19 cellular contexts compared by ENCODE assay signal in the genomic region with DNA sequence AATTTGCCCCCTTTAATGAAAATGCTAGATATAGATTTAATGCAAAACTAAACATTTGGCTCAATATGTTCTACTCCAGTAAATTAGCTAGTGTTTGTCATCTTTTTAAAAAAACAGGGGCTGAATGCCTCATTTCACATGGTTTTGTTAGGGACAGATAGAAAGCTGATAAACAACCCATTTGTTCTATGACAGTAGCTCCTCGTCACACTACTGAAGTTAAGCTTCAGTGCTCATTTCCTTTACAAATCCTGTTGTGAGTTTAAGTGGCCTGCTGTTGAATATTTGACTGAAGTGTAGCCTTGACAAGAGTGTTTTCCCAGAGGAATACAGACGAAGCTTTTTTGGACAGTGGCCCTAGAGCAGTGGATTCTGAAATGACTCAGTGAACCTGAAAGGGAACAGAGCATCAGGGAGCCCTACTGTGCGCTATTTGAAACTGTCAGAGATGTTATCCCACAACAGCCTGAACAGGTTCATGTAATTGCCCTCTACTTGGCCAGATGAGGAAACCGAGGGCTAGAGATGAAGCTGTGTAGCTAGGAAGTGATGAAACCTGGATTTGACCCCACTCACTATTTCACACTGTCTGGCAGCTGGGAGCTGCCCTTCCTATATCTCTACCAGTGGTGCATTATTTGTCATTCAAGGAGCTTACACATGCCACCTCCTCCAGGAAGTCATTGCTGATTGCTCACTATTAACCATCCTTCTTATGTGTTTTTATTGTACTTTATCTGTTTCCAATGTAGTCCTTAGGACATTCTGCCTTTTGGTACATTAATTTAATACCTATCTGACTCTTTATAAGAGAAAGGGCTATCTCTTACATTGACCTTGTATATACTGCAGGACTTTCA. TPM values are rescaled to one million over a fixed set of nuclear protein-coding genes. Genes with fewer than 3 reads are reported as not detected.
DNase-seq lines count a peak whose midpoint lies in the region; ATAC-seq and TF ChIP-seq lines count a peak whose summit lies in the region.
"Had no signal": no experiment of that assay in that cellular context is flagged by ENCODE, and none has a peak within 500 bp of the region (broad histone marks: within the 10 kb centered on the region; RNA-seq: fewer than 3 reads in every experiment).

No MANE protein-coding gene starts in this region.

- no peak for TF ChIP-seq POLR2A in vagina (IDR thresholded peaks at IDR 0.05)

- H3K36me3 ChIP-seq in mesenchymal stem cell (ENCODE audit: control insufficient read depth in 1 of 2, insufficient read depth in 2 of 2, low read depth in 1 of 2, low read length in 2 of 2) (no peaks in the 10 kb centered on the region), vagina (no peaks in the 10 kb centered on the region)
- H3K36me3 ChIP-seq: BLaER1 treated with 17β-estradiol and CSF1 and Interleukin-3, amounts not matched to agents 10 nM and 100 nM had no signal

- H3K9ac ChIP-seq in mesenchymal stem cell (ENCODE audit: low read length): no peak overlapping the region
- H3K9ac ChIP-seq: BLaER1 treated with 17β-estradiol and CSF1 and Interleukin-3, amounts not matched to agents 10 nM and 100 nM had no signal

- no peak overlapping the region for H3K4ac ChIP-seq in mesenchymal stem cell (ENCODE audit: low read depth in 1 of 2, low read length in 2 of 2)

- H3K18ac ChIP-seq in mesenchymal stem cell (ENCODE audit: low read depth in 1 of 2, low read length in 2 of 2): no peak overlapping the region

- DNase-seq in DMS153 (lab: John Stamatoyannopoulos, UW) (peak; percentile 9), DMS153 treated with DMSO at 0.1 percent for 48 hours (lab: John Stamatoyannopoulos, UW; ENCODE audit: unreplicated experiment) (no peak), NCI-H128 (lab: John Stamatoyannopoulos, UW; ENCODE audit: unreplicated experiment) (peak; percentile 29), NCI-H345 treated with DMSO at 0.1 percent for 48 hours (lab: John Stamatoyannopoulos, UW; ENCODE audit: unreplicated experiment) (peak; percentile 94), mesenchymal stem cell (peak; percentile 33), vagina (ENCODE audit: extremely low spot score in 2 of 2) (no peak), natural killer cell (no peak), mucosa of gallbladder (ENCODE audit: low spot score) (no peak)
- DNase-seq: activated CD4-positive, CD25-positive, alpha-beta regulatory T cell treated with anti-CD3 and anti-CD28 coated beads, Interleukin-2, amount 50 U/mL, for 72 hours; foreskin keratinocyte; midbrain; MM.1S; NCI-H524; stimulated activated CD4-positive, alpha-beta T cell treated with anti-CD3 and anti-CD28 coated beads, Interleukin-12 subunit alpha, Interleukin-12 subunit beta, amount 100 ng/mL, for 4 hours; T1000; testis had no signal

- no peak overlapping the region for H4K8ac ChIP-seq in mesenchymal stem cell (ENCODE audit: low read length)

- H3K4me3 Mint-ChIP-seq in natural killer cell: no peak overlapping the region
- H3K4me3 Mint-ChIP-seq: activated T-helper 17 cell treated with anti-CD3 and anti-CD28 coated beads, Interleukin-2, amount 50 U/mL, for 72 hours had no signal

- no peak overlapping the region for H2AK5ac ChIP-seq in mesenchymal stem cell (ENCODE audit: low read length, severe bottlenecking)

- no peaks in the 10 kb centered on the region for H3K4me1 Mint-ChIP-seq in natural killer cell
- H3K4me1 Mint-ChIP-seq: activated T-helper 17 cell treated with anti-CD3 and anti-CD28 coated beads, Interleukin-2, amount 50 U/mL, for 72 hours had no signal

- H2BK12ac ChIP-seq in mesenchymal stem cell (ENCODE audit: low read length in 2 of 2): no peak overlapping the region

- TF ChIP-seq CTCF in vagina (IDR thresholded peaks at IDR 0.05): no peak
- TF ChIP-seq CTCF in natural killer cell (IDR thresholded peaks at IDR 0.05): no peak

- H3K9me3 ChIP-seq in mesenchymal stem cell (ENCODE audit: control insufficient read depth, low read length): no peaks in the 10 kb centered on the region
- H3K9me3 ChIP-seq in vagina: no peaks in the 10 kb centered on the region
- H3K9me3 ChIP-seq: testis had no signal

- H2BK15ac ChIP-seq in mesenchymal stem cell (ENCODE audit: low read depth, poor library complexity, severe bottlenecking): no peak overlapping the region

- H3K23ac ChIP-seq in mesenchymal stem cell (ENCODE audit: low read length in 2 of 2): no peak overlapping the region

- no peak overlapping the region for H4K91ac ChIP-seq in mesenchymal stem cell (ENCODE audit: low read length)

- ATAC-seq in natural killer cell: no peak
- ATAC-seq: activated T-helper 17 cell treated with anti-CD3 and anti-CD28 coated beads, Interleukin-2, amount 50 U/mL, for 72 hours; foreskin keratinocyte had no signal

- no peaks in the 10 kb centered on the region for H3K79me1 ChIP-seq in mesenchymal stem cell (replicated peaks; ENCODE audit: low read length, poor library complexity, severe bottlenecking)

- H2AFZ ChIP-seq in mesenchymal stem cell (ENCODE audit: low read depth, low read length): no peak overlapping the region

- H2BK5ac ChIP-seq in mesenchymal stem cell (ENCODE audit: low read depth, low read length, poor library complexity, severe bottlenecking): no peak overlapping the region

- peaks cover 21 to 23% of the 10 kb centered on the region in 2 donors for H3K27me3 Mint-ChIP-seq in natural killer cell (ENCODE audit: low read depth in 2 of 2)

- no peaks in the 10 kb centered on the region for H3K36me3 Mint-ChIP-seq in natural killer cell

- intact Hi-C loops in vagina (cut with DNase I): no loop called here
- intact Hi-C loops in natural killer cell (cut with micrococcal nuclease): no loop called here

- H3K9me3 Mint-ChIP-seq in natural killer cell: no peaks in the 10 kb centered on the region
- H3K9me3 Mint-ChIP-seq: activated T-helper 17 cell treated with anti-CD3 and anti-CD28 coated beads, Interleukin-2, amount 50 U/mL, for 72 hours had no signal

- no peak overlapping the region for H3K27ac ChIP-seq in mesenchymal stem cell (ENCODE audit: low read length, poor library complexity, severe bottlenecking)
- H3K27ac ChIP-seq in vagina: no peak overlapping the region
- H3K27ac ChIP-seq: 22Rv1; BLaER1 treated with 17β-estradiol and CSF1 and Interleukin-3, amounts not matched to agents 10 nM and 100 nM; foreskin keratinocyte; testis had no signal

- no peak overlapping the region for H2BK120ac ChIP-seq in mesenchymal stem cell (ENCODE audit: low read depth, low read length)

- H3K4me2 ChIP-seq in mesenchymal stem cell (ENCODE audit: low read length, poor library complexity, severe bottlenecking): no peak overlapping the region

- no peaks in the 10 kb centered on the region for H3K4me1 ChIP-seq in mesenchymal stem cell (ENCODE audit: control insufficient read depth, insufficient read depth, low read depth, low read length)
- no peaks in the 10 kb centered on the region for H3K4me1 ChIP-seq in vagina
- H3K4me1 ChIP-seq: foreskin keratinocyte, testis had no signal

- peaks cover 17 to 68% of the 10 kb centered on the region in 2 experiments for H3K27me3 ChIP-seq in mesenchymal stem cell (ENCODE audit: control insufficient read depth in 1 of 2, insufficient read depth in 1 of 2, low read length in 2 of 2)
- no peaks in the 10 kb centered on the region for H3K27me3 ChIP-seq in vagina
- H3K27me3 ChIP-seq: BLaER1 treated with 17β-estradiol and CSF1 and Interleukin-3, amounts not matched to agents 10 nM and 100 nM; testis had no signal

- no peak overlapping the region for H3K27ac Mint-ChIP-seq in natural killer cell
- H3K27ac Mint-ChIP-seq: activated T-helper 17 cell treated with anti-CD3 and anti-CD28 coated beads, Interleukin-2, amount 50 U/mL, for 72 hours had no signal

- no peak overlapping the region for H3K14ac ChIP-seq in mesenchymal stem cell (ENCODE audit: low read length in 2 of 2)

- H3K4me3 ChIP-seq in mesenchymal stem cell (ENCODE audit: insufficient read depth in 1 of 2, low read depth in 1 of 2, low read length in 2 of 2) (no peak overlapping the region), vagina (no peak overlapping the region)
- H3K4me3 ChIP-seq: BLaER1 treated with 17β-estradiol and CSF1 and Interleukin-3, amounts not matched to agents 10 nM and 100 nM; testis had no signal

- WGBS in mesenchymal stem cell: 45% methylated on average over 4 of the region's 4 CpGs

RNA-seq across cellular contexts. Expression of a gene that starts 30.8 kb away (rescaled TPM):
- polyA plus RNA-seq in mesenchymal stem cell (2013, experiment 1 of 2): 9.0 TPM
- polyA plus RNA-seq in mesenchymal stem cell (2013, experiment 2 of 2): 8.7 TPM
- total RNA-seq in vagina (6.1 TPM), natural killer cell (10 to 100 TPM; 19.5 to 24.0 (median 20.3) TPM), mucosa of gallbladder (69.2 TPM)
- total RNA-seq: foreskin keratinocyte had no signal
- polyA plus RNA-seq: foreskin keratinocyte had no signal

Comparison
In these comparisons a context has a peak if more than half of its experiments do, and no peak if none do; other contexts are left out.
1. DNase-seq: peak in DMS153 (single experiment), NCI-H128 (single experiment), NCI-H345 treated with DMSO at 0.1 percent for 48 hours (single experiment) and mesenchymal stem cell (single experiment); none in DMS153 treated with DMSO at 0.1 percent for 48 hours (single experiment), vagina (0 of 2), natural killer cell (single experiment) and mucosa of gallbladder (single experiment).